In genomic region chr9:110900917-110901316, GRCh38 we compare ENCODE assay signal across 19 cellular contexts.
DNase-seq lines count a peak whose midpoint lies in the region; TF ChIP-seq lines count a peak whose summit lies in the region.
"Had no signal": no experiment of that assay in that cellular context is flagged by ENCODE, and none has a peak within 500 bp of the region (broad histone marks: within the 10 kb centered on the region; RNA-seq: fewer than 3 reads in every experiment).

No MANE protein-coding gene starts in this region.

- DNase-seq in left ventricle myocardium inferior = no peak
- DNase-seq in cardiac septum (ENCODE audit: low spot score) = no peak
- peak; percentile 13 for DNase-seq in SK-N-DZ (ENCODE audit: low spot score)
- peak; percentile 44 for DNase-seq in iris pigment epithelial cell (ENCODE audit: low read depth)
- DNase-seq in activated CD8-positive, alpha-beta memory T cell treated with anti-CD3 and anti-CD28 coated beads, Interleukin-2, amount 50 U/mL, for 48 hours = no peak
- no peak for DNase-seq in stimulated activated CD4-positive, alpha-beta T cell treated with anti-CD3 and anti-CD28 coated beads, Interleukin-12 subunit alpha, Interleukin-12 subunit beta, amount 100 ng/mL, for 4 hours
- DNase-seq in NCI-H1436 treated with DMSO at 0.1 percent for 48 hours (lab: John Stamatoyannopoulos, UW) = no peak
- DNase-seq in activated effector memory CD4-positive, alpha-beta T cell treated with anti-CD3 and anti-CD28 coated beads, Interleukin-2, amount 50 U/mL, for 16 hours = no peak
- DNase-seq: activated CD4-positive, alpha-beta T cell treated with anti-CD3 and anti-CD28 coated beads, Interleukin-2, amount 50 U/mL, for 1 hour; activated T-cell treated with anti-CD3 and anti-CD28 coated beads, Interleukin-2, amount 50 U/mL, for 1 hour; CD8-positive, alpha-beta T cell; effector CD8-positive, alpha-beta T cell; hippocampal formation; kidney glomerular epithelial cell; NCI-H2029 treated with DMSO at 0.1 percent for 48 hours; stimulated activated naive CD4-positive, alpha-beta T cell treated with Interleukin-2 at 50 U/mL for 16 hours; SW 1271 had no signal

- no peak overlapping the region for H3K4me3 ChIP-seq in left ventricle myocardium inferior
- H3K4me3 ChIP-seq: A549, neural progenitor cell had no signal

- peaks cover 25% of the 10 kb centered on the region for H3K9me3 ChIP-seq in left ventricle myocardium inferior (replicated peaks)

- peak overlapping the region; percentile 9 for H3K27ac ChIP-seq in left ventricle myocardium inferior (replicated peaks)
- H3K27ac ChIP-seq: A549, neural progenitor cell had no signal

- no peaks in the 10 kb centered on the region for H3K27me3 ChIP-seq in left ventricle myocardium inferior (ENCODE audit: low read depth)
- H3K27me3 ChIP-seq: neural progenitor cell had no signal

- no peaks in the 10 kb centered on the region for H3K36me3 ChIP-seq in left ventricle myocardium inferior
- H3K36me3 ChIP-seq: neural progenitor cell had no signal

- H3K4me1 ChIP-seq in left ventricle myocardium inferior = no peaks in the 10 kb centered on the region
- H3K4me1 ChIP-seq: A549, neural progenitor cell had no signal

- no peak for TF ChIP-seq CTCF in left ventricle myocardium inferior (IDR thresholded peaks at IDR 0.05; ENCODE audit: borderline replicate concordance)

- intact Hi-C loops in left ventricle myocardium inferior (cut with micrococcal nuclease) = no loop called here
- intact Hi-C loops in cardiac septum (cut with DNase I) = no loop called here

Comparison
In these comparisons a context has a peak if more than half of its experiments do, and no peak if none do; other contexts are left out.
1. DNase-seq: peak in SK-N-DZ (single experiment) and iris pigment epithelial cell (single experiment); none in left ventricle myocardium inferior (single experiment), cardiac septum (single experiment), activated CD8-positive, alpha-beta memory T cell treated with anti-CD3 and anti-CD28 coated beads, Interleukin-2, amount 50 U/mL, for 48 hours (single experiment), stimulated activated CD4-positive, alpha-beta T cell treated with anti-CD3 and anti-CD28 coated beads, Interleukin-12 subunit alpha, Interleukin-12 subunit beta, amount 100 ng/mL, for 4 hours (single experiment), NCI-H1436 treated with DMSO at 0.1 percent for 48 hours (single experiment) and activated effector memory CD4-positive, alpha-beta T cell treated with anti-CD3 and anti-CD28 coated beads, Interleukin-2, amount 50 U/mL, for 16 hours (single experiment).